Comparison of ENCODE assay signal across 1 cellular context in the genomic region with DNA sequence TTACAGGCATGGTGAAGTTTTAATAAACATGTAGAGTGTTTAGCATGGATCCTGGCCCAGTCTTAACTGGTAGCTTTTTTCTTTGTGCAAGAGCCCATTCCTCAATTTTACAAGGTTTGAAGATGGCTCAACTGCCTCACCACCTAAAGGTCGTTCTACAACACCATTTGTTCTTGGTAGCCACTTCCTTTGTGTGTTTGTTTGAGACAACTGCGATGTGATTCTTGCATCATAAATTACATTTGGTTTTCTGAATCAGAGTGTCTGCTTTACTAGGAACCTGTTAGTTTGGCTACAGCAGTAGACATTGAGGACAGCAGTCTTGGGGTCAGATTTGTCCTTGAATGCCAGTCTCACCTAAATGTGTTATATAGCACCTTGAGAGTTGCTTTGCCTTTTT.
TF ChIP-seq lines count a peak whose summit lies in the region.

No MANE protein-coding gene starts in this region.

TF ChIP-seq in endothelial cell of umbilical vein, 7 proteins besides CTCF, POLR2A, EP300 and RAD21:
- TF ChIP-seq POLR2AphosphoS5 (IDR thresholded peaks at IDR 0.05; ENCODE audit: insufficient read depth, low read depth, low read length) (no peak), FOS (IDR thresholded peaks at IDR 0.05; ENCODE audit: borderline replicate concordance, insufficient read depth, low read length) (no peak), EZH2 (IDR thresholded peaks at IDR 0.05; ENCODE audit: borderline replicate concordance, low read depth, low read length, severe bottlenecking) (no peak), JUN (IDR thresholded peaks at IDR 0.05; ENCODE audit: borderline replicate concordance, insufficient read depth, insufficient read length, low read depth) (no peak), MYC (IDR thresholded peaks at IDR 0.05; ENCODE audit: low read depth, low read length) (no peak), GATA2 (IDR thresholded peaks at IDR 0.05; ENCODE audit: insufficient read depth, insufficient read length, low read depth, low read length) (no peak)
- TF ChIP-seq, protein P1, sequence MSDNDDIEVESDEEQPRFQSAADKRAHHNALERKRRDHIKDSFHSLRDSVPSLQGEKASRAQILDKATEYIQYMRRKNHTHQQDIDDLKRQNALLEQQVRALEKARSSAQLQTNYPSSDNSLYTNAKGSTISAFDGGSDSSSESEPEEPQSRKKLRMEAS (IDR thresholded peaks at IDR 0.05; ENCODE audit: insufficient read depth, insufficient read length) = no peak
